Comparison of ENCODE assay signal across 17 cellular contexts in the genomic region with DNA sequence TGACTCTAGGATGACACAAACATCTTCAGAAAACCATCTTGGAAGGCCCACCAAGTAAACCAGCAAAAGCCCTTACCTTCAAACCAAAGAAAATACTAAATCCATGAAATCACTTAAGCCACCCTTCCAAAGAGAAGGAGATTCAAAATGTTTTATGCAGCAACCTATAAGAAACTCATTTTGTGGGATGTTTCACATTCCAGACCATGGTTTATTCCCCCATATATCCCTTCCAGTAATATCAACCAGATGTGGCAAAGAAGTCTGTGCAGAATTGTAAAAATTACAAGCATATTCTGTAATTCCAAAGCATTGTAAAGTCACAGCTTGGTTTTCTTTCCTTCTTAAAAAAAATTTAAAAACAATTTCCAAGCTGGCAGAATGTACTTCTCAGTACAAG.
"Had no signal": no experiment of that assay in that cellular context is flagged by ENCODE, and none has a peak within 500 bp of the region (broad histone marks: within the 10 kb centered on the region; RNA-seq: fewer than 3 reads in every experiment).

No MANE protein-coding gene starts in this region.

- H3K4me3 ChIP-seq: heart left ventricle had no signal

- FAIRE-seq: islet of Langerhans, small intestine had no signal

- H3K9me3 Mint-ChIP-seq: activated CD8-positive, alpha-beta T cell treated with anti-CD3 and anti-CD28 coated beads for 36 hours; activated T-cell treated with anti-CD3 and anti-CD28 coated beads, Interleukin-2, amount 50 U/mL, for 72 hours; dendritic cell treated with granulocyte-macrophage colony-stimulating factor and Interleukin-4, amounts not matched to agents 40 ng/mL and 50 ng/mL, for 4 days; effector memory CD8-positive, alpha-beta T cell; natural killer cell had no signal

- H3K27ac ChIP-seq: heart left ventricle, WERI-Rb-1 had no signal

- H3K27me3 Mint-ChIP-seq: activated CD4-positive, alpha-beta T cell treated with anti-CD3 and anti-CD28 coated beads for 36 hours; activated CD8-positive, alpha-beta T cell treated with anti-CD3 and anti-CD28 coated beads for 36 hours; dendritic cell treated with granulocyte-macrophage colony-stimulating factor and Interleukin-4, amounts not matched to agents 40 ng/mL and 50 ng/mL, for 4 days; progenitor cell of endocrine pancreas had no signal

- H3K36me3 ChIP-seq: heart left ventricle, WERI-Rb-1 had no signal

- H3K27me3 ChIP-seq: heart left ventricle had no signal

- H3K4me3 Mint-ChIP-seq: activated CD4-positive, alpha-beta T cell treated with anti-CD3 and anti-CD28 coated beads for 36 hours; activated CD8-positive, alpha-beta T cell treated with anti-CD3 and anti-CD28 coated beads for 36 hours; activated T-cell treated with anti-CD3 and anti-CD28 coated beads, Interleukin-2, amount 50 U/mL, for 72 hours; dendritic cell treated with granulocyte-macrophage colony-stimulating factor and Interleukin-4, amounts not matched to agents 40 ng/mL and 50 ng/mL, for 4 days; effector memory CD8-positive, alpha-beta T cell; natural killer cell had no signal

- H3K9me3 ChIP-seq: heart left ventricle had no signal

- H3K4me1 Mint-ChIP-seq: activated CD4-positive, alpha-beta T cell treated with anti-CD3 and anti-CD28 coated beads for 36 hours; natural killer cell had no signal

- H3K27ac Mint-ChIP-seq: activated CD4-positive, alpha-beta T cell treated with anti-CD3 and anti-CD28 coated beads for 36 hours; activated CD8-positive, alpha-beta T cell treated with anti-CD3 and anti-CD28 coated beads for 36 hours; activated T-cell treated with anti-CD3 and anti-CD28 coated beads, Interleukin-2, amount 50 U/mL, for 72 hours; dendritic cell treated with granulocyte-macrophage colony-stimulating factor and Interleukin-4, amounts not matched to agents 40 ng/mL and 50 ng/mL, for 4 days; effector memory CD8-positive, alpha-beta T cell; natural killer cell; progenitor cell of endocrine pancreas had no signal

- H3K4me1 ChIP-seq: heart left ventricle had no signal

- DNase-seq: activated CD4-positive, alpha-beta T cell treated with anti-CD3 and anti-CD28 coated beads for 36 hours; activated CD8-positive, alpha-beta memory T cell treated with anti-CD3 and anti-CD28 coated beads, Interleukin-2, amount 50 U/mL, for 4 hours; activated CD8-positive, alpha-beta T cell treated with anti-CD3 and anti-CD28 coated beads for 36 hours; activated T-cell treated with anti-CD3 and anti-CD28 coated beads, Interleukin-2, amount 50 U/mL, for 72 hours; central memory CD4-positive, alpha-beta T cell; effector memory CD8-positive, alpha-beta T cell; erythroblast; foreskin melanocyte; heart left ventricle; natural killer cell; nucleus accumbens; right cardiac atrium; small intestine; WERI-Rb-1 had no signal

- ATAC-seq: activated CD4-positive, alpha-beta T cell treated with anti-CD3 and anti-CD28 coated beads for 36 hours; activated CD8-positive, alpha-beta T cell treated with anti-CD3 and anti-CD28 coated beads for 36 hours; activated T-cell treated with anti-CD3 and anti-CD28 coated beads, Interleukin-2, amount 50 U/mL, for 72 hours; effector memory CD8-positive, alpha-beta T cell; heart left ventricle; natural killer cell; right cardiac atrium had no signal

- H3K36me3 Mint-ChIP-seq: natural killer cell had no signal
